Comparison of ENCODE assay signal across 16 cellular contexts in genomic region chr3:98021821-98022220, GRCh38. TPM values are rescaled to one million over a fixed set of nuclear protein-coding genes. Genes with fewer than 3 reads are reported as not detected.
A peak's percentile ranks its signal among the peaks of the same experiment; 100 is the strongest.
DNase-seq lines count a peak whose midpoint lies in the region; ATAC-seq and TF ChIP-seq lines count a peak whose summit lies in the region.
"Had no signal": no experiment of that assay in that cellular context is flagged by ENCODE, and none has a peak within 500 bp of the region (broad histone marks: within the 10 kb centered on the region; RNA-seq: fewer than 3 reads in every experiment).

No MANE protein-coding gene starts in this region.

- H2BK5ac ChIP-seq in IMR-90 (ENCODE audit: low read depth, low read length, poor library complexity, severe bottlenecking) (no peak overlapping the region), mesenchymal stem cell (ENCODE audit: low read depth, low read length, poor library complexity, severe bottlenecking) (no peak overlapping the region)

- no peak overlapping the region for H2AK5ac ChIP-seq in IMR-90 (ENCODE audit: low read depth, low read length)
- H2AK5ac ChIP-seq in mesenchymal stem cell (ENCODE audit: low read length, severe bottlenecking) = no peak overlapping the region

- H4K20me1 ChIP-seq in IMR-90 (ENCODE audit: insufficient read depth, low read length) = no peaks in the 10 kb centered on the region

- H2AK9ac ChIP-seq in IMR-90 (replicated peaks; ENCODE audit: low read depth, low read length, poor library complexity) = no peak overlapping the region

- no peak overlapping the region for H3K27ac Mint-ChIP-seq in activated T-helper 17 cell treated with anti-CD3 and anti-CD28 coated beads, Interleukin-2, amount 50 U/mL, for 72 hours
- no peak overlapping the region for H3K27ac Mint-ChIP-seq in endothelial cell (ENCODE audit: unreplicated experiment)
- H3K27ac Mint-ChIP-seq: WTC11 had no signal

- H3K79me1 ChIP-seq in IMR-90 (ENCODE audit: low read depth in 1 of 2, low read length in 2 of 2) = no peaks in the 10 kb centered on the region
- no peaks in the 10 kb centered on the region for H3K79me1 ChIP-seq in mesenchymal stem cell (replicated peaks; ENCODE audit: low read length, poor library complexity, severe bottlenecking)

- H3K4me1 Mint-ChIP-seq in activated T-helper 17 cell treated with anti-CD3 and anti-CD28 coated beads, Interleukin-2, amount 50 U/mL, for 72 hours = no peaks in the 10 kb centered on the region
- peaks cover 3% of the 10 kb centered on the region for H3K4me1 Mint-ChIP-seq in endothelial cell (ENCODE audit: unreplicated experiment)

- POLR2A ChIA-PET in IMR-90 (lab: Charles Lee; ENCODE audit: unreplicated experiment) = interaction anchor here (0.5 to 0.6 kb wide), 2 partner anchors 9 to 208 kb away, joined by 3 to 4 read pairs; no protein-coding TSS in a partner anchor
- POLR2A ChIA-PET in A673 (lab: Charles Lee; ENCODE audit: low non-redundant PET) = no interaction called here

- H2BK12ac ChIP-seq in mesenchymal stem cell (ENCODE audit: low read length in 2 of 2) = no peak overlapping the region

- H3K14ac ChIP-seq in IMR-90 (replicated peaks; ENCODE audit: low read depth, low read length) = no peak overlapping the region
- no peak overlapping the region for H3K14ac ChIP-seq in mesenchymal stem cell (ENCODE audit: low read length in 2 of 2)

- no peak overlapping the region for H2AFZ ChIP-seq in IMR-90 (replicated peaks; ENCODE audit: low read length, poor library complexity)
- no peak overlapping the region for H2AFZ ChIP-seq in mesenchymal stem cell (ENCODE audit: low read depth, low read length)

- H3K4me2 ChIP-seq in IMR-90 (ENCODE audit: low read depth, low read length) = no peak overlapping the region; the same call in 1 of the 2 replicates
- no peak overlapping the region for H3K4me2 ChIP-seq in mesenchymal stem cell (ENCODE audit: low read length, poor library complexity, severe bottlenecking)

- peak; percentile 87 for ATAC-seq in IMR-90 (ENCODE audit: low read depth)
- ATAC-seq in activated T-helper 17 cell treated with anti-CD3 and anti-CD28 coated beads, Interleukin-2, amount 50 U/mL, for 72 hours (replicated peaks) = no peak
- ATAC-seq: WTC11 had no signal

- TF ChIP-seq RAD21 in IMR-90 (IDR thresholded peaks at IDR 0.05; ENCODE audit: low read length) = no peak

- in situ Hi-C loops in IMR-90 (cut with MboI; ENCODE audit: low sequenced_read_pairs) = loop anchor here (5.0 kb wide), 1 partner anchor 230 kb away; no protein-coding TSS in a partner anchor
- in situ Hi-C loops in brain microvascular endothelial cell (cut with HindIII; ENCODE audit: low pct_ligation_motif_present, low sequenced_read_pairs) = no loop called here

- peak; percentile 24 for DNase-seq in NCI-H446 treated with DMSO at 0.1 percent for 48 hours (lab: John Stamatoyannopoulos, UW)
- no peak for DNase-seq in NCI-H446 (lab: John Stamatoyannopoulos, UW)
- peak; percentile 63 for DNase-seq in IMR-90
- peak; percentile 6 for DNase-seq in brain microvascular endothelial cell
- DNase-seq in mesenchymal stem cell = peak; percentile 61
- no peak for DNase-seq in A673 (ENCODE audit: low spot score)
- DNase-seq in endothelial cell (ENCODE audit: low spot score) = no peak
- DNase-seq: ACHN; activated T-cell treated with anti-CD3 and anti-CD28 coated beads, Interleukin-2, amount 50 U/mL, for 48 hours; DND-41; MG63; stimulated activated CD4-positive, alpha-beta T cell treated with anti-CD3 and anti-CD28 coated beads, Interleukin-4, amount 100 ng/mL, for 4 hours had no signal

- TF ChIP-seq POLR2A in IMR-90 (IDR thresholded peaks at IDR 0.05; ENCODE audit: low read depth, low read length) = no peak

- H3K27me3 Mint-ChIP-seq in activated T-helper 17 cell treated with anti-CD3 and anti-CD28 coated beads, Interleukin-2, amount 50 U/mL, for 72 hours = no peaks in the 10 kb centered on the region
- H3K27me3 Mint-ChIP-seq in endothelial cell (ENCODE audit: unreplicated experiment) = no peaks in the 10 kb centered on the region

- no peak overlapping the region for H4K5ac ChIP-seq in IMR-90 (ENCODE audit: low read depth, low read length)

- no peak overlapping the region for H3K18ac ChIP-seq in IMR-90 (ENCODE audit: low read depth, low read length)
- H3K18ac ChIP-seq in mesenchymal stem cell (ENCODE audit: low read depth in 1 of 2, low read length in 2 of 2) = no peak overlapping the region

- H3K36me3 Mint-ChIP-seq in activated T-helper 17 cell treated with anti-CD3 and anti-CD28 coated beads, Interleukin-2, amount 50 U/mL, for 72 hours (ENCODE audit: low read depth) = no peaks in the 10 kb centered on the region
- no peaks in the 10 kb centered on the region for H3K36me3 Mint-ChIP-seq in endothelial cell (ENCODE audit: low read depth, unreplicated experiment)
- H3K36me3 Mint-ChIP-seq: WTC11 had no signal

- H3K9ac ChIP-seq in IMR-90 (ENCODE audit: low read depth, low read length) = no peak overlapping the region
- peak overlapping the region; percentile 20 for H3K9ac ChIP-seq in mesenchymal stem cell (ENCODE audit: low read length)

- no CpG with 5 or more reads among the region's 3 CpGs for WGBS in IMR-90 (ENCODE audit: extremely low coverage in 2 of 2, insufficient read length in 1 of 2), 2 experiments
- WGBS in mesenchymal stem cell = 0% methylated on average over 2 of the region's 3 CpGs

- CTCF ChIA-PET in IMR-90 (lab: Yijun Ruan, JAX) = interaction anchor here (0.8 to 2.4 kb wide), 4 partner anchors 200 to 290 kb away, joined by 3 to 8 read pairs (median 4); partner anchors contain the start of gene CRYBG3
- CTCF ChIA-PET in A673 (lab: Charles Lee) = interaction anchor here (0.6 to 3.0 kb wide), 3 partner anchors 10 to 303 kb away, joined by 3 to 8 read pairs (median 7); no protein-coding TSS in a partner anchor

- H3K23ac ChIP-seq in IMR-90 (ENCODE audit: low read depth, low read length) (no peak overlapping the region), mesenchymal stem cell (ENCODE audit: low read length in 2 of 2) (no peak overlapping the region)

- no peaks in the 10 kb centered on the region for H3K9me3 Mint-ChIP-seq in activated T-helper 17 cell treated with anti-CD3 and anti-CD28 coated beads, Interleukin-2, amount 50 U/mL, for 72 hours
- H3K9me3 Mint-ChIP-seq in endothelial cell (ENCODE audit: unreplicated experiment) = no peaks in the 10 kb centered on the region
- H3K9me3 Mint-ChIP-seq: WTC11 had no signal

- H3K4me3 Mint-ChIP-seq in activated T-helper 17 cell treated with anti-CD3 and anti-CD28 coated beads, Interleukin-2, amount 50 U/mL, for 72 hours = no peak overlapping the region
- H3K4me3 Mint-ChIP-seq in endothelial cell (ENCODE audit: unreplicated experiment) = no peak overlapping the region
- H3K4me3 Mint-ChIP-seq: WTC11 had no signal

- H3K9me3 ChIP-seq in IMR-90 (ENCODE audit: control insufficient read depth, insufficient read depth, low read length) (no peaks in the 10 kb centered on the region), mesenchymal stem cell (ENCODE audit: control insufficient read depth, low read length) (no peaks in the 10 kb centered on the region), A673 (ENCODE audit: low read depth, low read length, poor library complexity, severe bottlenecking) (no peaks in the 10 kb centered on the region)
- H3K9me3 ChIP-seq: MG63 had no signal

- no peaks in the 10 kb centered on the region for H3K9me1 ChIP-seq in IMR-90 (ENCODE audit: insufficient read depth, low read length)

- no peaks in the 10 kb centered on the region for H3K4me1 ChIP-seq in IMR-90 (ENCODE audit: control insufficient read depth, insufficient read depth, low read length)
- H3K4me1 ChIP-seq in mesenchymal stem cell (ENCODE audit: control insufficient read depth, insufficient read depth, low read depth, low read length) = no peaks in the 10 kb centered on the region
- peaks cover 8% of the 10 kb centered on the region for H3K4me1 ChIP-seq in A673 (ENCODE audit: insufficient read depth, low read length, poor library complexity, severe bottlenecking)

- H3K4ac ChIP-seq in IMR-90 (ENCODE audit: low read depth, low read length) (no peak overlapping the region), mesenchymal stem cell (ENCODE audit: low read depth in 1 of 2, low read length in 2 of 2) (no peak overlapping the region)

- H2BK15ac ChIP-seq in IMR-90 (ENCODE audit: low read depth, low read length) (no peak overlapping the region), mesenchymal stem cell (ENCODE audit: low read depth, poor library complexity, severe bottlenecking) (no peak overlapping the region)

- no peak overlapping the region for H3K27ac ChIP-seq in IMR-90 (ENCODE audit: insufficient read depth, low read length)
- no peak overlapping the region for H3K27ac ChIP-seq in brain microvascular endothelial cell
- no peak overlapping the region for H3K27ac ChIP-seq in mesenchymal stem cell (ENCODE audit: low read length, poor library complexity, severe bottlenecking)
- no peak overlapping the region for H3K27ac ChIP-seq in A673 (ENCODE audit: low read depth, low read length, poor library complexity, severe bottlenecking)

- H2BK20ac ChIP-seq in IMR-90 (ENCODE audit: low read depth, low read length) = no peak overlapping the region

- H4K91ac ChIP-seq in IMR-90 (ENCODE audit: insufficient read depth, low read depth, low read length) (no peak overlapping the region), mesenchymal stem cell (ENCODE audit: low read length) (no peak overlapping the region)

- BruUV-seq in IMR-90 (replicated peaks; lab: Mats Ljungman, UMichigan) (no TSS peak), A673 (replicated peaks; lab: Mats Ljungman, UMichigan) (no TSS peak)

- no peak overlapping the region for H2BK120ac ChIP-seq in IMR-90 (ENCODE audit: low read depth, low read length)
- H2BK120ac ChIP-seq in mesenchymal stem cell (ENCODE audit: low read depth, low read length) = no peak overlapping the region

- TF ChIP-seq CTCF in IMR-90 (conservative IDR thresholded peaks at IDR 0.05; ENCODE audit: low read depth, low read length) = no peak
- no peak for TF ChIP-seq CTCF in brain microvascular endothelial cell (IDR thresholded peaks at IDR 0.05; ENCODE audit: low read depth, low read length, missing control alignments)
- no peak for TF ChIP-seq CTCF in A673 (conservative IDR thresholded peaks at IDR 0.05; ENCODE audit: low read depth, low read length)
- TF ChIP-seq CTCF in endothelial cell (IDR thresholded peaks at IDR 0.05; ENCODE audit: unreplicated experiment) = no peak

- no peaks in the 10 kb centered on the region for H3K36me3 ChIP-seq in IMR-90 (ENCODE audit: control insufficient read depth, insufficient read depth, low read length)
- H3K36me3 ChIP-seq in brain microvascular endothelial cell (replicated peaks) = no peaks in the 10 kb centered on the region
- no peaks in the 10 kb centered on the region for H3K36me3 ChIP-seq in mesenchymal stem cell (ENCODE audit: control insufficient read depth in 1 of 2, insufficient read depth in 2 of 2, low read depth in 1 of 2, low read length in 2 of 2)
- no peaks in the 10 kb centered on the region for H3K36me3 ChIP-seq in A673 (ENCODE audit: insufficient read depth, low read length, poor library complexity, severe bottlenecking)
- H3K36me3 ChIP-seq: MG63 had no signal

- no peak overlapping the region for H3K56ac ChIP-seq in IMR-90 (ENCODE audit: extremely low read depth, insufficient read depth, low read length)

- intact Hi-C loops in IMR-90 (cut with micrococcal nuclease) = no loop called here
- intact Hi-C loops in A673 (cut with micrococcal nuclease; ENCODE audit: unreplicated experiment) = loop anchor here (5.0 to 10.0 kb wide), 2 partner anchors 307 to 1160 kb away; no protein-coding TSS in a partner anchor

- no peak overlapping the region for H4K8ac ChIP-seq in IMR-90 (ENCODE audit: low read depth in 2 of 2, low read length in 2 of 2)
- no peak overlapping the region for H4K8ac ChIP-seq in mesenchymal stem cell (ENCODE audit: low read length)

- H3K27me3 ChIP-seq in IMR-90 (ENCODE audit: control insufficient read depth, insufficient read depth, low read length) (peaks cover 4% of the 10 kb centered on the region), brain microvascular endothelial cell (replicated peaks) (no peaks in the 10 kb centered on the region), mesenchymal stem cell (ENCODE audit: control insufficient read depth in 1 of 2, insufficient read depth in 1 of 2, low read length in 2 of 2) (peaks cover 3 to 4% of the 10 kb centered on the region in 2 experiments), A673 (replicated peaks; ENCODE audit: insufficient read depth, low read depth, low read length, poor library complexity) (no peaks in the 10 kb centered on the region)
- H3K27me3 ChIP-seq: MG63 had no signal

- dilution Hi-C loops in IMR-90 (cut with HindIII; ENCODE audit: low sequenced_read_pairs, unreplicated experiment) = loop anchor here (25.0 kb wide), 1 partner anchor 210 kb away; the partner anchor contains the start of gene CRYBG3

- no peak overlapping the region for H3K4me3 ChIP-seq in IMR-90 (ENCODE audit: insufficient read depth, low read depth, low read length)
- no peak overlapping the region for H3K4me3 ChIP-seq in brain microvascular endothelial cell (ENCODE audit: low read depth, low read length)
- H3K4me3 ChIP-seq in mesenchymal stem cell (ENCODE audit: insufficient read depth in 1 of 2, low read depth in 1 of 2, low read length in 2 of 2) = no peak overlapping the region
- no peak overlapping the region for H3K4me3 ChIP-seq in A673 (ENCODE audit: low read depth, low read length, poor library complexity, severe bottlenecking)
- H3K4me3 ChIP-seq: MG63 had no signal

RNA-seq across cellular contexts. Expression of gene GABRR3, which starts 13.3 kb away (rescaled TPM):
- total RNA-seq in IMR-90 (2012; rRNA removed) (not detected in 2 replicates), A673 (2021) (not detected in 2 replicates), endothelial cell (ENCODE audit: unreplicated experiment) (not detected)
- not detected in 2 replicates for polyA plus RNA-seq in IMR-90 (2012; rRNA removed)
- polyA plus RNA-seq in IMR-90 (2012; cell fraction: cytosol; rRNA removed) = not detected in 2 replicates
- polyA plus RNA-seq in IMR-90 (2012; cell fraction: nucleus; rRNA removed; ENCODE audit: low replicate concordance) = not detected in 2 replicates
- polyA plus RNA-seq in mesenchymal stem cell (2013, experiment 1 of 2) = 0.01 TPM
- 0.03 TPM for polyA plus RNA-seq in mesenchymal stem cell (2013, experiment 2 of 2)
- total RNA-seq in activated T-helper 17 cell treated with anti-CD3 and anti-CD28 coated beads, Interleukin-2, amount 50 U/mL, for 72 hours = not detected
- total RNA-seq: lung microvascular endothelial cell, posterior vena cava, WTC11 had no signal

RNA-seq across cellular contexts. Expression of gene RIOX2, which starts 49.6 kb away (rescaled TPM):
- total RNA-seq in IMR-90 (2012; rRNA removed) = 26.7 and 27.8 TPM in 2 replicates
- 15.1 and 17.2 TPM in 2 replicates for polyA plus RNA-seq in IMR-90 (2012; rRNA removed)
- 5.2 and 6.4 TPM in 2 replicates for polyA plus RNA-seq in IMR-90 (2012; cell fraction: cytosol; rRNA removed)
- 11.3 and 26.8 TPM in 2 replicates for polyA plus RNA-seq in IMR-90 (2012; cell fraction: nucleus; rRNA removed; ENCODE audit: low replicate concordance)
- 24.3 TPM for polyA plus RNA-seq in mesenchymal stem cell (2013, experiment 1 of 2)
- 23.7 TPM for polyA plus RNA-seq in mesenchymal stem cell (2013, experiment 2 of 2)
- 10 to 100 TPM; 28.0 to 61.5 TPM for total RNA-seq in activated T-helper 17 cell treated with anti-CD3 and anti-CD28 coated beads, Interleukin-2, amount 50 U/mL, for 72 hours
- total RNA-seq in A673 (2021) = 28.4 and 29.1 TPM in 2 replicates
- total RNA-seq in endothelial cell (ENCODE audit: unreplicated experiment) = 13.4 TPM

Comparison
In these comparisons a context has a peak if more than half of its experiments do, and no peak if none do; other contexts are left out.
1. DNase-seq: peak in NCI-H446 treated with DMSO at 0.1 percent for 48 hours (single experiment), IMR-90 (single experiment), brain microvascular endothelial cell (single experiment) and mesenchymal stem cell (single experiment); none in NCI-H446 (0 of 2), A673 (single experiment) and endothelial cell (single experiment).